31 cellular contexts compared by ENCODE assay signal in genomic region chr7:51064688-51065087, GRCh38.
"Had no signal": no experiment of that assay in that cellular context is flagged by ENCODE, and none has a peak within 500 bp of the region (broad histone marks: within the 10 kb centered on the region; RNA-seq: fewer than 3 reads in every experiment).

No MANE protein-coding gene starts in this region.

- DNase-seq: activated CD4-positive, alpha-beta memory T cell treated with anti-CD3 and anti-CD28 coated beads, Interleukin-2, amount 10 ng/mL, durations not matched to agents 7 days and 5 days; activated CD4-positive, alpha-beta T cell treated with anti-CD3 and anti-CD28 coated beads for 1 hour; activated CD4-positive, alpha-beta T cell treated with anti-CD3 and anti-CD28 coated beads for 36 hours; activated CD4-positive, alpha-beta T cell treated with anti-CD3 and anti-CD28 coated beads for 48 hours; activated CD4-positive, alpha-beta T cell treated with anti-CD3 and anti-CD28 coated beads, Interleukin-2, amount 10 ng/mL, durations not matched to agents 7 days and 5 days; activated CD4-positive, alpha-beta T cell treated with anti-CD3 and anti-CD28 coated beads, Interleukin-2, amount 50 U/mL, for 48 hours; activated CD4-positive, CD25-positive, alpha-beta regulatory T cell; activated CD8-positive, alpha-beta memory T cell treated with anti-CD3 and anti-CD28 coated beads for 24 hours; activated CD8-positive, alpha-beta memory T cell treated with anti-CD3 and anti-CD28 coated beads, Interleukin-2, amount 10 ng/mL, durations not matched to agents 7 days and 5 days; activated CD8-positive, alpha-beta memory T cell treated with anti-CD3 and anti-CD28 coated beads, Interleukin-2, amount 50 U/mL, for 48 hours; activated CD8-positive, alpha-beta T cell treated with anti-CD3 and anti-CD28 coated beads, Interleukin-2, amount 10 ng/mL, durations not matched to agents 7 days and 5 days; activated effector memory CD4-positive, alpha-beta T cell treated with Interleukin-2 at 50 U/mL for 16 hours; activated gamma-delta T cell; activated naive CD4-positive, alpha-beta T cell treated with anti-CD3 and anti-CD28 coated beads, Interleukin-2, amount 50 U/mL, for 16 hours; activated naive CD4-positive, alpha-beta T cell treated with Interleukin-2 at 50 U/mL for 16 hours; activated naive CD8-positive, alpha-beta T cell treated with anti-CD3 and anti-CD28 coated beads for 36 hours; activated T-cell treated with anti-CD3 and anti-CD28 coated beads, Interleukin-2, amount 50 U/mL, for 24 hours; activated T-cell treated with anti-CD3 and anti-CD28 coated beads, Interleukin-2, amount 50 U/mL, for 48 hours; adrenal gland; amniotic stem cell; aorta; caudate nucleus; cerebellar nuclear complex; SW 1271; T-helper 1 cell; T-helper 2 cell; T-helper 9 cell; WERI-Rb-1 had no signal

- H3K36me3 ChIP-seq: adrenal gland, cardiac muscle cell had no signal

- H3K4me3 ChIP-seq: adrenal gland, cardiac muscle cell had no signal

- H3K9me3 ChIP-seq: adrenal gland had no signal

- H3K27me3 ChIP-seq: adrenal gland, cardiac muscle cell had no signal

- H3K27ac ChIP-seq: adrenal gland, cardiac muscle cell, WERI-Rb-1 had no signal

- ATAC-seq: activated CD4-positive, alpha-beta T cell treated with anti-CD3 and anti-CD28 coated beads for 36 hours; activated CD4-positive, CD25-positive, alpha-beta regulatory T cell treated with anti-CD3 and anti-CD28 coated beads, Interleukin-2, amount 50 U/mL, for 24 hours; activated CD8-positive, alpha-beta memory T cell treated with anti-CD3 and anti-CD28 coated beads, Interleukin-2, amount 10 ng/mL, durations not matched to agents 7 days and 5 days; activated CD8-positive, alpha-beta T cell treated with anti-CD3 and anti-CD28 coated beads, Interleukin-2, amount 10 ng/mL, durations not matched to agents 7 days and 5 days; activated naive CD4-positive, alpha-beta T cell treated with anti-CD3 and anti-CD28 coated beads, Interleukin-2, amount 50 U/mL, for 72 hours had no signal
